8 cellular contexts compared by ENCODE assay signal in the genomic region with DNA sequence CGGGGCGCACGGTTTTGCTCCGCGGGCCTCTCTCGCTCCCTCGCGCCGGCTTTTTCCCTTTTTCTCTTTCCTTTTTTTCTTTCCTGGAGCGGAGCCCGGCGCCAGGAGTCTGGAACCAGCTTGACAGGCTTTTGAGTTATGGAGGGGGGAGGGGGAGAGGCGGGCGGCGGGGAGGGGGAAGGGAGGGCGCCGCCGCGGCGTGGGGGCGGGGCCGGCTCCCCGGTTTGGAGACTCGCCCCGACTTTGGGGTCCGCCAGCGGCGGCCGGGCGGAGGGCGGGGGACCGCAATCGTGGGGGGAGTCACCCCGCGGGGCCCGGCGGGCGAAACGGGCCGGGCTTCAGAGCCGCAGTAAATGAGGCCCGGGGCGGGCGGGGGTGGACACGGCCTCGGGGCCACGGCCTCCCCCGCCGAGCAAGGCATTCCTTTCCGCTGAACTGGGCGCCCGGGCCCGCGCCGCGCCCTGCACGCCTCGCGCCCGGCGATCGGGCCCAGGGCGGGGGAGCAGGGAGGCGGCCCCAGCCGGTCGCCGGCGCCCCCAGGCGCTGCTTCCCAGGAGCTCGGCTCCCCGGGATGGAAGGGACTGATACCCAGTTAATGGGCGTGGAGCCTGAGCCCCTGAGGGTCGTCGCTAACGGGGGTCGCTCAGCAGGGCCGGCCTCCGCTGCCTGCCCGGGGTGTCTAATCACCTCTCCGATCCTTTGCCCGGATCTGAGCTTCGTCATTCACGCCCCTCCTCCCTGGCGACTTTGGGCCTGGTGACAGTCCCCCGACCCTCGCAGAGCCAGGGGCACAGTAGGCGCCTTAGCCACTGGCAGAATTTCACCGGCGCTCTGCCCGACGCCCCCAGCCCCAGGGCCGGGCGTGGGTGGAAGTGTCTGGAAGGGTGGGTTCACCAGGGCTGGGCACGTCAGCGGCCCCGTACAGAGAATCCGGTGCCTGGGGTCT.
DNase-seq lines count a peak whose midpoint lies in the region; ATAC-seq, FAIRE-seq and TF ChIP-seq lines count a peak whose summit lies in the region.

No MANE protein-coding gene starts in this region.

- H3K4me1 ChIP-seq in foreskin keratinocyte, result peaks cover 21% of the 10 kb centered on the region

- no peaks in the 10 kb centered on the region for H3K36me3 Mint-ChIP-seq in activated naive CD4-positive, alpha-beta T cell treated with anti-CD3 and anti-CD28 coated beads, Interleukin-2, amount 50 U/mL, for 24 hours
- H3K36me3 Mint-ChIP-seq in natural killer cell, result no peaks in the 10 kb centered on the region

- H3K9me3 Mint-ChIP-seq in activated naive CD4-positive, alpha-beta T cell treated with anti-CD3 and anti-CD28 coated beads, Interleukin-2, amount 50 U/mL, for 24 hours, result no peaks in the 10 kb centered on the region
- no peaks in the 10 kb centered on the region for H3K9me3 Mint-ChIP-seq in natural killer cell

- H3K27ac Mint-ChIP-seq in activated naive CD4-positive, alpha-beta T cell treated with anti-CD3 and anti-CD28 coated beads, Interleukin-2, amount 50 U/mL, for 24 hours, result peak overlapping the region; percentile 62
- peak overlapping the region in 1 of 2 donors; percentile 74 for H3K27ac Mint-ChIP-seq in natural killer cell

- H3K4me3 Mint-ChIP-seq in activated naive CD4-positive, alpha-beta T cell treated with anti-CD3 and anti-CD28 coated beads, Interleukin-2, amount 50 U/mL, for 24 hours, result peak overlapping the region; percentile 73
- H3K4me3 Mint-ChIP-seq in natural killer cell, result peak overlapping the region; percentile 74

- H3K27me3 ChIP-seq in foreskin keratinocyte, result no peaks in the 10 kb centered on the region

- peaks cover 2% of the 10 kb centered on the region for H3K27me3 Mint-ChIP-seq in activated naive CD4-positive, alpha-beta T cell treated with anti-CD3 and anti-CD28 coated beads, Interleukin-2, amount 50 U/mL, for 24 hours
- H3K27me3 Mint-ChIP-seq in natural killer cell (ENCODE audit: low read depth in 2 of 2), result peaks cover 22 to 25% of the 10 kb centered on the region in 2 donors

- TF ChIP-seq CTCF in foreskin keratinocyte (conservative IDR thresholded peaks at IDR 0.05), result peak; percentile 17
- TF ChIP-seq CTCF in natural killer cell (IDR thresholded peaks at IDR 0.05), result no peak

- peak; percentile 63 to 93 (median 92) for DNase-seq in NCI-H1417 (lab: John Stamatoyannopoulos, UW)
- DNase-seq in NCI-H1417 treated with DMSO at 0.1 percent for 48 hours (lab: John Stamatoyannopoulos, UW), result no peak
- peak; percentile 14 for DNase-seq in NCI-H345 treated with DMSO at 0.1 percent for 48 hours (lab: John Stamatoyannopoulos, UW; ENCODE audit: unreplicated experiment)
- DNase-seq in foreskin keratinocyte, result peak; percentile 51 to 62
- DNase-seq in natural killer cell, result peak; percentile 37
- peak; percentile 77 for DNase-seq in urothelium cell line (ENCODE audit: low spot score)
- no peak for DNase-seq in central memory CD4-positive, alpha-beta T cell

- intact Hi-C loops in natural killer cell (cut with micrococcal nuclease), result no loop called here

- H3K27ac ChIP-seq in foreskin keratinocyte, result peak overlapping the region; percentile 93

- FAIRE-seq in urothelium cell line (lab: Jason Lieb, UNC), result no peak

- ATAC-seq in foreskin keratinocyte, result peak; percentile 68
- ATAC-seq in natural killer cell, result peak; percentile 59 to 69 (median 64)

- H3K4me1 Mint-ChIP-seq in activated naive CD4-positive, alpha-beta T cell treated with anti-CD3 and anti-CD28 coated beads, Interleukin-2, amount 50 U/mL, for 24 hours, result peaks cover 40% of the 10 kb centered on the region
- H3K4me1 Mint-ChIP-seq in natural killer cell, result peaks cover 2% of the 10 kb centered on the region in 2 donors

Comparison
In these comparisons a context has a peak if more than half of its experiments do, and no peak if none do; other contexts are left out.
1. DNase-seq: peak in NCI-H1417 (3 of 3), NCI-H345 treated with DMSO at 0.1 percent for 48 hours (single experiment), foreskin keratinocyte (2 of 2), natural killer cell (single experiment) and urothelium cell line (single experiment); none in NCI-H1417 treated with DMSO at 0.1 percent for 48 hours (single experiment) and central memory CD4-positive, alpha-beta T cell (single experiment).